ENCODE assay signal across 8 cellular contexts in the genomic region with DNA sequence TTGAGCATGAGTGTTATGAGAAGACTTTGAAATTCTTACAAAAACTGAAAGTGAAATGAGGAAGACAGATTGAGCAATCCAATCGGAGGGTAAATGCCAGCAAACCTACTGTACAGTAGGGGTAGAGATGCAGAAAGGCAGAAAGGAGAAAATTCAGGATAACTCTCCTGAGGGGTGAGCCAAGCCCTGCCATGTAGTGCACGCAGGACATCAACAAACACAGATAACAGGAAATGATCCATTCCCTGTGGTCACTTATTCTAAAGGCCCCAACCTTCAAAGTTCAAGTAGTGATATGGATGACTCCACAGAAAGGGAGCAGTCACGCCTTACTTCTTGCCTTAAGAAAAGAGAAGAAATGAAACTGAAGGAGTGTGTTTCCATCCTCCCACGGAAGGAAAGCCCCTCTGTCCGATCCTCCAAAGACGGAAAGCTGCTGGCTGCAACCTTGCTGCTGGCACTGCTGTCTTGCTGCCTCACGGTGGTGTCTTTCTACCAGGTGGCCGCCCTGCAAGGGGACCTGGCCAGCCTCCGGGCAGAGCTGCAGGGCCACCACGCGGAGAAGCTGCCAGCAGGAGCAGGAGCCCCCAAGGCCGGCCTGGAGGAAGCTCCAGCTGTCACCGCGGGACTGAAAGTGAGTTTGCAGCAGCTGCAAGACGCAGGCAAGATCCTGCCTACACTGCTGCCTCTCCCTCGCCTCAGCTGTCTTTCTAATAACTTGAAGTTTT. TPM values are rescaled to one million over a fixed set of nuclear protein-coding genes. Genes with fewer than 3 reads are reported as not detected.
A peak's percentile ranks its signal among the peaks of the same experiment; 100 is the strongest.
DNase-seq lines count a peak whose midpoint lies in the region; ATAC-seq and TF ChIP-seq lines count a peak whose summit lies in the region.

TSS of gene TNFSF13B (plus strand) at position 118 of the 728 bp plus-strand sequence. CDS start at position 296, 178 bp downstream.

- H3K4me3 Mint-ChIP-seq in stimulated activated naive B cell treated with anti-CD40 and anti-IgM and Interleukin-4, amounts not matched to agents 10 μg/mL and 1 μg/mL and 100 μg/mL, for 72 hours: peak within 1 kb of the TSS; percentile 80 to 84

- no peaks in the 10 kb centered on the region for H4K20me1 ChIP-seq in KMS-11 (ENCODE audit: insufficient read depth)

- H3K27ac Mint-ChIP-seq in stimulated activated naive B cell treated with anti-CD40 and anti-IgM and Interleukin-4, amounts not matched to agents 10 μg/mL and 1 μg/mL and 100 μg/mL, for 72 hours: peak within 1 kb of the TSS; percentile 85

- H3K36me3 Mint-ChIP-seq in stimulated activated naive B cell treated with anti-CD40 and anti-IgM and Interleukin-4, amounts not matched to agents 10 μg/mL and 1 μg/mL and 100 μg/mL, for 72 hours: peaks cover 0 to under 1% of the 10 kb centered on the region in 2 donors

- peak within 1 kb of the TSS; percentile 48; the same call in 1 of the 2 replicates for H3K27ac ChIP-seq in KMS-11
- peak within 1 kb of the TSS in 36 of 59 donors; percentile 1 to 80 (median 46) for H3K27ac ChIP-seq in dorsolateral prefrontal cortex
- peak within 1 kb of the TSS; percentile 52 for H3K27ac ChIP-seq in mesenchymal stem cell (ENCODE audit: low read length, poor library complexity, severe bottlenecking)

- H3K9ac ChIP-seq in KMS-11 (peak within 1 kb of the TSS; percentile 40; the same call in 1 of the 2 replicates), mesenchymal stem cell (ENCODE audit: low read length) (peak within 1 kb of the TSS; percentile 82)

- H4K8ac ChIP-seq in mesenchymal stem cell (ENCODE audit: low read length): peak within 1 kb of the TSS; percentile 91

- H2AFZ ChIP-seq in KMS-11 (ENCODE audit: low read depth) (peak within 1 kb of the TSS; percentile 69), mesenchymal stem cell (ENCODE audit: low read depth, low read length) (no peak within 1 kb of the TSS)

- peak within 1 kb of the TSS in 1 of 2 experiments; percentile 81 for H3K4ac ChIP-seq in mesenchymal stem cell (ENCODE audit: low read depth in 1 of 2, low read length in 2 of 2)

- 31% methylated on average over 15 of the region's 16 CpGs for whole genome bisulfite sequencing in mesenchymal stem cell

- H2AK5ac ChIP-seq in mesenchymal stem cell (ENCODE audit: low read length, severe bottlenecking): no peak within 1 kb of the TSS

- TF ChIP-seq CTCF in KMS-11 (conservative IDR thresholded peaks at IDR 0.05; ENCODE audit: low read depth, low read length) (no peak), dorsolateral prefrontal cortex (IDR thresholded peaks at IDR 0.05 in 54 of 56, conservative IDR thresholded peaks at IDR 0.05 in 2 of 56; ENCODE audit: low read depth in 1 of 56, partially characterized antibody in 56 of 56) (no peak)

- H3K79me1 ChIP-seq in mesenchymal stem cell (replicated peaks; ENCODE audit: low read length, poor library complexity, severe bottlenecking): no peaks in the 10 kb centered on the region

- H3K4me1 ChIP-seq in KMS-11 (ENCODE audit: low read depth, poor library complexity, severe bottlenecking) (peaks cover 17% of the 10 kb centered on the region), mesenchymal stem cell (ENCODE audit: control insufficient read depth, insufficient read depth, low read depth, low read length) (peaks cover 7% of the 10 kb centered on the region)

- H4K91ac ChIP-seq in mesenchymal stem cell (ENCODE audit: low read length): peak within 1 kb of the TSS; percentile 90

- peak within 1 kb of the TSS; percentile 25 to 94 for H3K18ac ChIP-seq in mesenchymal stem cell (ENCODE audit: low read depth in 1 of 2, low read length in 2 of 2)

- in situ Hi-C loops in G401 (cut with HindIII; ENCODE audit: low sequenced_read_pairs): loop anchor here (10.0 kb wide), 1 partner anchor 65 kb away; no protein-coding TSS in a partner anchor

- no peak within 1 kb of the TSS for H2BK15ac ChIP-seq in mesenchymal stem cell (ENCODE audit: low read depth, poor library complexity, severe bottlenecking)

- no peak within 1 kb of the TSS for H2BK5ac ChIP-seq in mesenchymal stem cell (ENCODE audit: low read depth, low read length, poor library complexity, severe bottlenecking)

- ATAC-seq in GM21526 (IDR thresholded peaks at IDR 0.05; ENCODE audit: low FRiP score, unreplicated experiment): peak; percentile 73
- ATAC-seq in stimulated activated naive B cell treated with anti-CD40 and anti-IgM and Interleukin-4, amounts not matched to agents 10 μg/mL and 1 μg/mL and 100 μg/mL, for 72 hours (replicated peaks): peak; percentile 85 to 86

- H3K9me3 Mint-ChIP-seq in stimulated activated naive B cell treated with anti-CD40 and anti-IgM and Interleukin-4, amounts not matched to agents 10 μg/mL and 1 μg/mL and 100 μg/mL, for 72 hours: peaks cover 0 to 1% of the 10 kb centered on the region in 2 donors

- no peaks in the 10 kb centered on the region for H3K79me2 ChIP-seq in KMS-11 (ENCODE audit: insufficient read depth, low read depth)

- no peak within 1 kb of the TSS for H3K23ac ChIP-seq in mesenchymal stem cell (ENCODE audit: low read length in 2 of 2)

- no peak within 1 kb of the TSS for H3K14ac ChIP-seq in mesenchymal stem cell (ENCODE audit: low read length in 2 of 2)

- intact Hi-C loops in dorsolateral prefrontal cortex (cut with DNase I): no loop called here

- DNase-seq in G401 (ENCODE audit: low spot score) (peak; percentile 20), dorsolateral prefrontal cortex (peak in 6 of 10 donors; percentile 18 to 51 (median 36)), mesenchymal stem cell (peak; percentile 61), T1000 (lab: John Stamatoyannopoulos, UW) (no peak)
- DNase-seq in activated CD4-positive, alpha-beta T cell treated with anti-CD3 and anti-CD28 coated beads for 1 hour: peak; percentile 15
- peak; percentile 73 for DNase-seq in stimulated activated naive B cell treated with anti-CD40 and anti-IgM and Interleukin-4, amounts not matched to agents 10 μg/mL and 1 μg/mL and 100 μg/mL, for 72 hours

- H3K4me2 ChIP-seq in KMS-11: peak within 1 kb of the TSS; percentile 64
- H3K4me2 ChIP-seq in mesenchymal stem cell (ENCODE audit: low read length, poor library complexity, severe bottlenecking): peak within 1 kb of the TSS; percentile 87

- H3K4me1 Mint-ChIP-seq in stimulated activated naive B cell treated with anti-CD40 and anti-IgM and Interleukin-4, amounts not matched to agents 10 μg/mL and 1 μg/mL and 100 μg/mL, for 72 hours: peaks cover 36 to 48% of the 10 kb centered on the region in 2 donors

- no peaks in the 10 kb centered on the region for H3K27me3 ChIP-seq in KMS-11 (ENCODE audit: insufficient read depth, low read depth)
- no peaks in the 10 kb centered on the region for H3K27me3 ChIP-seq in dorsolateral prefrontal cortex
- H3K27me3 ChIP-seq in mesenchymal stem cell (ENCODE audit: control insufficient read depth in 1 of 2, insufficient read depth in 1 of 2, low read length in 2 of 2): no peaks in the 10 kb centered on the region

- H3K36me3 ChIP-seq in KMS-11 (ENCODE audit: insufficient read depth) (no peaks in the 10 kb centered on the region), mesenchymal stem cell (ENCODE audit: control insufficient read depth in 1 of 2, insufficient read depth in 2 of 2, low read depth in 1 of 2, low read length in 2 of 2) (no peaks in the 10 kb centered on the region)

- no peaks in the 10 kb centered on the region for H3K27me3 Mint-ChIP-seq in stimulated activated naive B cell treated with anti-CD40 and anti-IgM and Interleukin-4, amounts not matched to agents 10 μg/mL and 1 μg/mL and 100 μg/mL, for 72 hours

- no peaks in the 10 kb centered on the region for H3K9me3 ChIP-seq in mesenchymal stem cell (ENCODE audit: control insufficient read depth, low read length)

- no peak within 1 kb of the TSS for H2BK12ac ChIP-seq in mesenchymal stem cell (ENCODE audit: low read length in 2 of 2)

- H2BK120ac ChIP-seq in mesenchymal stem cell (ENCODE audit: low read depth, low read length): no peak within 1 kb of the TSS

- H3K4me3 ChIP-seq in KMS-11 (IDR thresholded peaks at IDR 0.05; ENCODE audit: insufficient read depth, low read depth, low read length) (no peak within 1 kb of the TSS), dorsolateral prefrontal cortex (peak within 1 kb of the TSS; percentile 11 to 65 (median 43)), mesenchymal stem cell (ENCODE audit: insufficient read depth in 1 of 2, low read depth in 1 of 2, low read length in 2 of 2) (peak within 1 kb of the TSS; percentile 45 to 81)

RNA-seq across cellular contexts. Expression of gene TNFSF13B, which starts in this region (rescaled TPM):
- total RNA-seq in G401 (2014; rRNA removed; shearing (Covaris generic)): not detected in 2 replicates
- 10 to 100 TPM in 22 of 120 experiments, 1 to 10 TPM in 98; 2.4 to 19.4 (median 6.7) TPM for total RNA-seq in dorsolateral prefrontal cortex
- polyA plus RNA-seq in mesenchymal stem cell (2013, experiment 1 of 2): 2.4 TPM
- 1.8 TPM for polyA plus RNA-seq in mesenchymal stem cell (2013, experiment 2 of 2)

Comparison
In these comparisons a context has a peak if more than half of its experiments do, and no peak if none do; other contexts are left out.
1. Peak in DNase-seq in G401; RNA of the gene not detected or under 1 TPM.